ENCODE assay signal across 27 cellular contexts in the genomic region with DNA sequence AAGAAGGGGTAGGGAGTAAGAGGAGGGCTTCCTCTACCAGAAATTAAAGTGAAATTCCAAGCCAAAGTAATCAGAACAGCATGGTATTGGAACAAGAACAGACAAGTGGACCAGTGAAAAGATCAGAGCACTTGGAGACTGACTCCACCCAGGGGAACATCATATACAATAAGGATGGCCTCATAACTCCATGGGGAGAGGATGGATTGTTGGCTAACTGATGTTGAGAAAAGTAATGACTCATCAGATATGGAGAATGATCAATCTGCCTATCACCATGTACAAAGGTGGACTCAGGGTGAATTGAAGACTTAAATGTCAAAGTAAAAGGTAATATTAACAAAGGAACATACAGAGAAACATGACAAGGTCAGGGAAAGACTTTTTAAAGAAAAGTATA. TPM values are rescaled to one million over a fixed set of nuclear protein-coding genes. Genes with fewer than 3 reads are reported as not detected.
"Had no signal": no experiment of that assay in that cellular context is flagged by ENCODE, and none has a peak within 500 bp of the region (broad histone marks: within the 10 kb centered on the region; RNA-seq: fewer than 3 reads in every experiment).

No MANE protein-coding gene starts in this region.

- H3K4me1 Mint-ChIP-seq: memory B cell had no signal

- H3K27me3 ChIP-seq: colonic mucosa, esophagus squamous epithelium, gastroesophageal sphincter, hepatocyte, ovary, sigmoid colon, stomach, tibial artery had no signal

- H3K4me3 ChIP-seq: colonic mucosa, esophagus squamous epithelium, gastroesophageal sphincter, heart left ventricle, hepatocyte, lower lobe of right lung, ovary, psoas muscle, sigmoid colon, stomach, tibial artery had no signal

- ATAC-seq: gastroesophageal sphincter; heart left ventricle; left ventricle myocardium superior; lower lobe of right lung; natural killer cell; psoas muscle; right cardiac atrium; stimulated activated effector memory CD8-positive, alpha-beta T cell treated with anti-CD3 and anti-CD28 coated beads, Interleukin-12 subunit alpha, Interleukin-12 subunit beta, amount 100 ng/mL, for 72 hours had no signal

- H3K9me3 ChIP-seq: colonic mucosa, esophagus squamous epithelium, gastroesophageal sphincter, heart left ventricle, lower lobe of right lung, ovary, psoas muscle, sigmoid colon, stomach, tibial artery had no signal

- H3K36me3 Mint-ChIP-seq: memory B cell; natural killer cell; stimulated activated effector memory CD8-positive, alpha-beta T cell treated with anti-CD3 and anti-CD28 coated beads, Interleukin-12 subunit alpha, Interleukin-12 subunit beta, amount 100 ng/mL, for 72 hours; type B pancreatic cell had no signal

- H3K36me3 ChIP-seq: colonic mucosa, esophagus squamous epithelium, gastroesophageal sphincter, heart left ventricle, lower lobe of right lung, ovary, sigmoid colon, stomach, tibial artery had no signal

- H3K9me3 Mint-ChIP-seq: dendritic cell treated with granulocyte-macrophage colony-stimulating factor and Interleukin-4, amounts not matched to agents 40 ng/mL and 50 ng/mL, for 4 days; endodermal cell; memory B cell; natural killer cell; stimulated activated effector memory CD8-positive, alpha-beta T cell treated with anti-CD3 and anti-CD28 coated beads, Interleukin-12 subunit alpha, Interleukin-12 subunit beta, amount 100 ng/mL, for 72 hours; type B pancreatic cell had no signal

- H3K27ac ChIP-seq: colonic mucosa, esophagus squamous epithelium, gastroesophageal sphincter, heart left ventricle, hepatocyte, lower lobe of right lung, ovary, psoas muscle, sigmoid colon, stomach had no signal

- H2AFZ ChIP-seq: hepatocyte had no signal

- DNase-seq: colonic mucosa; effector CD8-positive, alpha-beta T cell; endodermal cell; esophagus squamous epithelium; heart left ventricle; islet precursor cell; left ventricle myocardium superior; lower lobe of right lung; natural killer cell; occipital lobe; ovary; posterior cingulate gyrus; psoas muscle; right cardiac atrium; sigmoid colon; stimulated activated CD4-positive, alpha-beta T cell treated with anti-CD3 and anti-CD28 coated beads, Interleukin-2, amount 100 ng/mL, for 24 hours; stimulated activated CD4-positive, alpha-beta T cell treated with anti-CD3 and anti-CD28 coated beads, Interleukin-4, amount 100 ng/mL, for 24 hours; stimulated activated naive CD4-positive, alpha-beta T cell treated with Interleukin-2 at 50 U/mL for 16 hours; stomach; tibial artery had no signal

- H3K4me3 Mint-ChIP-seq: dendritic cell treated with granulocyte-macrophage colony-stimulating factor and Interleukin-4, amounts not matched to agents 40 ng/mL and 50 ng/mL, for 4 days; endodermal cell; memory B cell; natural killer cell; stimulated activated effector memory CD8-positive, alpha-beta T cell treated with anti-CD3 and anti-CD28 coated beads, Interleukin-12 subunit alpha, Interleukin-12 subunit beta, amount 100 ng/mL, for 72 hours; type B pancreatic cell had no signal

- H3K27ac Mint-ChIP-seq: dendritic cell treated with granulocyte-macrophage colony-stimulating factor and Interleukin-4, amounts not matched to agents 40 ng/mL and 50 ng/mL, for 4 days; endodermal cell; memory B cell; natural killer cell; stimulated activated effector memory CD8-positive, alpha-beta T cell treated with anti-CD3 and anti-CD28 coated beads, Interleukin-12 subunit alpha, Interleukin-12 subunit beta, amount 100 ng/mL, for 72 hours; type B pancreatic cell had no signal

- H3K4me2 ChIP-seq: hepatocyte had no signal

- H3K4me1 ChIP-seq: colonic mucosa had no signal

RNA-seq across cellular contexts. Expression of gene SLC22A3, which starts 12.8 kb away (rescaled TPM):
- polyA plus RNA-seq: neural cell had no signal
